Comparison of ENCODE assay signal across 15 cellular contexts in genomic region chr15:83869329-83869728, GRCh38.
DNase-seq lines count a peak whose midpoint lies in the region; ATAC-seq and TF ChIP-seq lines count a peak whose summit lies in the region.
"Had no signal": no experiment of that assay in that cellular context is flagged by ENCODE, and none has a peak within 500 bp of the region (broad histone marks: within the 10 kb centered on the region; RNA-seq: fewer than 3 reads in every experiment).

No MANE protein-coding gene starts in this region.

- H2AFZ ChIP-seq in GM23338, result no peak overlapping the region

- no peaks in the 10 kb centered on the region for H3K36me3 ChIP-seq in GM23338 (ENCODE audit: insufficient read depth)
- H3K36me3 ChIP-seq: HAP-1 had no signal

- 0 out of 2 replicates have a peak overlapping the region, but pooled peaks have one; percentile 59 for H3K27ac Mint-ChIP-seq in GM23338

- H3K4me3 ChIP-seq in GM23338 (no peak overlapping the region), fibroblast of the aortic adventitia (ENCODE audit: low read depth, low read length) (no peak overlapping the region)
- H3K4me3 ChIP-seq: HAP-1 had no signal

- H3K36me3 Mint-ChIP-seq in GM23338 (ENCODE audit: low read depth), result no peaks in the 10 kb centered on the region
- H3K36me3 Mint-ChIP-seq: CD14-positive monocyte had no signal

- H3K9me2 ChIP-seq in GM23338 (ENCODE audit: insufficient read depth), result no peaks in the 10 kb centered on the region

- H3K9me3 Mint-ChIP-seq in GM23338, result no peaks in the 10 kb centered on the region
- H3K9me3 Mint-ChIP-seq: CD14-positive monocyte had no signal

- H3K79me2 ChIP-seq in GM23338 (replicated peaks; ENCODE audit: insufficient read depth), result no peaks in the 10 kb centered on the region

- H3K4me3 Mint-ChIP-seq in GM23338, result no peak overlapping the region
- H3K4me3 Mint-ChIP-seq: CD14-positive monocyte had no signal

- H3K27me3 Mint-ChIP-seq in GM23338 (ENCODE audit: insufficient read depth, low read depth, poor library complexity), result no peaks in the 10 kb centered on the region

- H3K4me1 ChIP-seq in GM23338 (ENCODE audit: insufficient read depth), result no peaks in the 10 kb centered on the region
- H3K4me1 ChIP-seq: HAP-1 had no signal

- TF ChIP-seq CTCF in GM23338 (conservative IDR thresholded peaks at IDR 0.05; ENCODE audit: low read depth in 2 of 2) (no peak), fibroblast of the aortic adventitia (IDR thresholded peaks at IDR 0.05; ENCODE audit: insufficient read depth, low read length) (no peak), GM13976 (IDR thresholded peaks at IDR 0.05; ENCODE audit: borderline replicate concordance, control extremely low read depth, extremely low read depth, insufficient read depth, missing control alignments) (no peak)

- no peaks in the 10 kb centered on the region for H3K4me1 Mint-ChIP-seq in GM23338
- H3K4me1 Mint-ChIP-seq: CD14-positive monocyte had no signal

- H4K20me1 ChIP-seq in GM23338 (replicated peaks; ENCODE audit: insufficient read depth), result no peaks in the 10 kb centered on the region

- no peak overlapping the region for H3K4me2 ChIP-seq in GM23338

- no peak overlapping the region for H3K27ac ChIP-seq in GM23338 (ENCODE audit: low read depth)

- H3K27me3 ChIP-seq in GM23338 (ENCODE audit: insufficient read depth), result no peaks in the 10 kb centered on the region

- no peak for DNase-seq in GM23338 (ENCODE audit: low spot score)
- peak; percentile 50 for DNase-seq in fibroblast of the aortic adventitia (ENCODE audit: low read depth)
- peak; percentile 32 for DNase-seq in left kidney (ENCODE audit: low read depth, low spot score)
- DNase-seq in retina, result peak; percentile 38
- no peak for DNase-seq in GM13976 (ENCODE audit: low spot score)
- no peak for DNase-seq in NCI-H446 treated with DMSO at 0.1 percent for 48 hours (lab: John Stamatoyannopoulos, UW)
- DNase-seq: COR-L47, DMS153, EL, IMR-90, NCI-H1417 treated with DMSO at 0.1 percent for 48 hours, NCI-H2029 had no signal

- no peak for ATAC-seq in GM23338
- ATAC-seq in HG02571 (IDR thresholded peaks at IDR 0.05; ENCODE audit: unreplicated experiment), result no peak

- in situ Hi-C loops in GM13976 (cut with MboI; ENCODE audit: low sequenced_read_pairs, unreplicated experiment), result no loop called here

- H3F3A ChIP-seq in GM23338 (replicated peaks; ENCODE audit: low read depth), result no peaks in the 10 kb centered on the region

TF ChIP-seq in GM23338, 12 proteins besides CTCF, POLR2A, EP300 and RAD21:
- no peak for TF ChIP-seq EZH2 (IDR thresholded peaks at IDR 0.05; ENCODE audit: low read depth, unreplicated experiment)
- no peak for TF ChIP-seq JUNB (IDR thresholded peaks at IDR 0.05; ENCODE audit: unreplicated experiment)
- no peak for TF ChIP-seq NANOG (IDR thresholded peaks at IDR 0.05; ENCODE audit: borderline replicate concordance)
- no peak for TF ChIP-seq CREB1 (CRISPR knock-in tag; IDR thresholded peaks at IDR 0.05; ENCODE audit: low read depth)
- TF ChIP-seq ZNF331 (CRISPR knock-in tag; IDR thresholded peaks at IDR 0.05; ENCODE audit: low read depth), result no peak

Comparison
In these comparisons a context has a peak if more than half of its experiments do, and no peak if none do; other contexts are left out.
1. DNase-seq: peak in fibroblast of the aortic adventitia (single experiment), left kidney (single experiment) and retina (single experiment); none in GM23338 (single experiment), GM13976 (single experiment) and NCI-H446 treated with DMSO at 0.1 percent for 48 hours (single experiment).